ENCODE assay signal across 13 cellular contexts in the genomic region with DNA sequence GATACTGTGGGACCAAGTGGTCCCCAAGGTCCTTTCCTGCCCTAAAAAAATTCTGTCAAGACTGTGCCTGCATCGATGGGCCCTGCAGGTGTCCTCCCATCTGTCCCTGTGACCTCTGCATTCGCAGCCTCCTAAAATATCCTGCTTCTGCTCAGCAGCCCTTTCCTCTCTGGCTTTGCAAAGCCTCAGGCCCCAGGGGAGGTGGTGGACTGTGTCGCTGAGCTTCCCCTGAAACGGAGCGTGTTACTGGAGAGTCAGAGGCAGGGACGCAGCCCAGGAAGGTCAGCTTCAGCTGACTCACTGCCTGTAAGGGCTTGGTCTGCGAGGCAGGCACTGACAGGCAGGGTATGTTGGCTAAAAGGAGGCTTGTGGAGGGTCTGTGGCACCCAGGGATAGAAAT.
DNase-seq lines count a peak whose midpoint lies in the region; TF ChIP-seq lines count a peak whose summit lies in the region.
"Had no signal": no experiment of that assay in that cellular context is flagged by ENCODE, and none has a peak within 500 bp of the region (broad histone marks: within the 10 kb centered on the region; RNA-seq: fewer than 3 reads in every experiment).

No MANE protein-coding gene starts in this region.

- H2BK15ac ChIP-seq in H9 (ENCODE audit: low read depth, low read length): no peak overlapping the region

- no peak overlapping the region for H2BK5ac ChIP-seq in H9 (ENCODE audit: insufficient read length, low read length)

- H3K27ac Mint-ChIP-seq in H9: 0 out of 7 replicates have a peak overlapping the region, but pooled peaks of 1 of the 3 experiments have one; percentile 18
- no peak overlapping the region for H3K27ac Mint-ChIP-seq in T-helper 2 cell treated with Interferon-gamma antibody and Interleukin-4, amounts not matched to agents 5 μg/mL and 100 μg/mL, for 36 hours
- H3K27ac Mint-ChIP-seq: stimulated activated naive CD8-positive, alpha-beta T cell treated with anti-CD3 and anti-CD28 coated beads, Interleukin-15, Interleukin-2, amounts not matched to agents 100 ng/mL and 50 ng/mL, for 24 hours had no signal

- H3K18ac ChIP-seq in H9 (ENCODE audit: insufficient read length, low read depth, low read length): peak overlapping the region; percentile 68

- no peak overlapping the region for H4K91ac ChIP-seq in H9 (ENCODE audit: insufficient read length, low read depth, low read length)

- H3K79me1 ChIP-seq in H9 (ENCODE audit: insufficient read depth, low read depth, low read length, poor library complexity, severe bottlenecking): no peaks in the 10 kb centered on the region

- DNase-seq in EL: peak; percentile 9
- DNase-seq in H9: no peak
- DNase-seq in astrocyte of the hippocampus (ENCODE audit: low read depth, low spot score): peak; percentile 64
- peak; percentile 69 for DNase-seq in kidney tubule cell (ENCODE audit: low spot score)
- DNase-seq in GDM1 (lab: John Stamatoyannopoulos, UW): no peak
- no peak for DNase-seq in T-helper 2 cell treated with Interferon-gamma antibody and Interleukin-4, amounts not matched to agents 5 μg/mL and 100 μg/mL, for 36 hours (ENCODE audit: low spot score)
- DNase-seq in NCI-H146 treated with DMSO at 0.1 percent for 48 hours (lab: John Stamatoyannopoulos, UW; ENCODE audit: unreplicated experiment): no peak
- DNase-seq in NCI-H1436 (lab: John Stamatoyannopoulos, UW): no peak
- DNase-seq: stimulated activated CD4-positive, alpha-beta T cell treated with anti-CD3 and anti-CD28 coated beads, Interleukin-4, amount 100 ng/mL, for 24 hours; SW 1271 had no signal

- H3K9ac ChIP-seq in H9 (ENCODE audit: extremely low read depth, insufficient read length, low read length): no peak overlapping the region

- H4K5ac ChIP-seq in H9 (ENCODE audit: insufficient read length, low read depth, low read length): no peak overlapping the region

- H3K36me3 Mint-ChIP-seq in H9 (ENCODE audit: insufficient read depth in 1 of 3, low read depth in 3 of 3): no peaks in the 10 kb centered on the region
- H3K36me3 Mint-ChIP-seq in T-helper 2 cell treated with Interferon-gamma antibody and Interleukin-4, amounts not matched to agents 5 μg/mL and 100 μg/mL, for 36 hours (ENCODE audit: low read depth): no peaks in the 10 kb centered on the region

- H3K27ac ChIP-seq in H9 (ENCODE audit: insufficient read length, low read depth, low read length): no peak overlapping the region
- H3K27ac ChIP-seq: C4-2B, right atrium auricular region had no signal

- H3K27me3 ChIP-seq in H9 (ENCODE audit: insufficient read depth, low read length): no peaks in the 10 kb centered on the region

- no peak overlapping the region for H2BK120ac ChIP-seq in H9 (ENCODE audit: low read depth, low read length, poor library complexity, severe bottlenecking)

- H3K23me2 ChIP-seq in H9 (ENCODE audit: insufficient read length, low read depth, low read length, poor library complexity, severe bottlenecking): peaks cover 3% of the 10 kb centered on the region

- no peak overlapping the region for H2AFZ ChIP-seq in H9 (ENCODE audit: low read length)

- H3K27me3 Mint-ChIP-seq in H9 (ENCODE audit: low read depth): peaks cover 21% of the 10 kb centered on the region
- peaks cover 44% of the 10 kb centered on the region for H3K27me3 Mint-ChIP-seq in T-helper 2 cell treated with Interferon-gamma antibody and Interleukin-4, amounts not matched to agents 5 μg/mL and 100 μg/mL, for 36 hours (ENCODE audit: low read depth)

- WGBS in H9 (ENCODE audit: extremely low coverage, insufficient read length, low lambda C conversion rate): no CpG with 5 or more reads among the region's 7 CpGs

- H3K14ac ChIP-seq in H9 (ENCODE audit: insufficient read depth, low read length): no peak overlapping the region

- H3K4me2 ChIP-seq in H9 (ENCODE audit: insufficient read depth, insufficient read length, low read length): no peak overlapping the region

- H4K8ac ChIP-seq in H9 (replicated peaks; ENCODE audit: insufficient read length, low read depth, low read length): no peak overlapping the region

- H3T11ph ChIP-seq in H9 (ENCODE audit: low read length): no peak overlapping the region

- H4K20me1 ChIP-seq in H9 (ENCODE audit: control insufficient read depth, insufficient read depth, insufficient read length): no peaks in the 10 kb centered on the region

- H3K56ac ChIP-seq in H9 (ENCODE audit: insufficient read length, low read depth, low read length): no peak overlapping the region

- no peak overlapping the region for H3K23ac ChIP-seq in H9 (ENCODE audit: insufficient read length, low read depth, low read length)

- no peak overlapping the region for H3K4me3 Mint-ChIP-seq in H9
- no peak overlapping the region for H3K4me3 Mint-ChIP-seq in T-helper 2 cell treated with Interferon-gamma antibody and Interleukin-4, amounts not matched to agents 5 μg/mL and 100 μg/mL, for 36 hours
- H3K4me3 Mint-ChIP-seq: stimulated activated naive CD8-positive, alpha-beta T cell treated with anti-CD3 and anti-CD28 coated beads, Interleukin-15, Interleukin-2, amounts not matched to agents 100 ng/mL and 50 ng/mL, for 24 hours had no signal

- no peaks in the 10 kb centered on the region for H3K9me3 ChIP-seq in H9 (ENCODE audit: control insufficient read depth, low read depth, low read length)
- H3K9me3 ChIP-seq: right atrium auricular region had no signal

- peaks cover 21 to 39% of the 10 kb centered on the region in 2 experiments for H3K4me1 Mint-ChIP-seq in H9
- peaks cover 2% of the 10 kb centered on the region for H3K4me1 Mint-ChIP-seq in T-helper 2 cell treated with Interferon-gamma antibody and Interleukin-4, amounts not matched to agents 5 μg/mL and 100 μg/mL, for 36 hours (ENCODE audit: low read depth)

- no peak for TF ChIP-seq CTCF in H9 (conservative IDR thresholded peaks at IDR 0.05)

- H3K79me2 ChIP-seq in H9 (ENCODE audit: insufficient read depth, low read length): no peaks in the 10 kb centered on the region

- H2AK5ac ChIP-seq in H9 (ENCODE audit: insufficient read length, low read length): no peak overlapping the region

- H3K4ac ChIP-seq in H9 (ENCODE audit: low read depth, low read length): no peak overlapping the region

- no peak overlapping the region for H2BK20ac ChIP-seq in H9 (ENCODE audit: low read depth, low read length, poor library complexity, severe bottlenecking)

- no peak overlapping the region for H2BK12ac ChIP-seq in H9 (ENCODE audit: insufficient read length, low read depth, low read length)

- peaks cover 3% of the 10 kb centered on the region; the same call in 1 of the 2 replicates for H3K4me1 ChIP-seq in H9 (ENCODE audit: insufficient read depth, low read length)

- no peaks in the 10 kb centered on the region for H3K9me3 Mint-ChIP-seq in H9
- no peaks in the 10 kb centered on the region for H3K9me3 Mint-ChIP-seq in T-helper 2 cell treated with Interferon-gamma antibody and Interleukin-4, amounts not matched to agents 5 μg/mL and 100 μg/mL, for 36 hours
- H3K9me3 Mint-ChIP-seq: stimulated activated naive CD8-positive, alpha-beta T cell treated with anti-CD3 and anti-CD28 coated beads, Interleukin-15, Interleukin-2, amounts not matched to agents 100 ng/mL and 50 ng/mL, for 24 hours had no signal

Comparison
In these comparisons a context has a peak if more than half of its experiments do, and no peak if none do; other contexts are left out.
1. DNase-seq: peak in EL (single experiment), astrocyte of the hippocampus (single experiment) and kidney tubule cell (single experiment); none in H9 (single experiment), GDM1 (single experiment), T-helper 2 cell treated with Interferon-gamma antibody and Interleukin-4, amounts not matched to agents 5 μg/mL and 100 μg/mL, for 36 hours (single experiment), NCI-H146 treated with DMSO at 0.1 percent for 48 hours (single experiment) and NCI-H1436 (single experiment).